1 cellular context compared by ENCODE assay signal in the genomic region with DNA sequence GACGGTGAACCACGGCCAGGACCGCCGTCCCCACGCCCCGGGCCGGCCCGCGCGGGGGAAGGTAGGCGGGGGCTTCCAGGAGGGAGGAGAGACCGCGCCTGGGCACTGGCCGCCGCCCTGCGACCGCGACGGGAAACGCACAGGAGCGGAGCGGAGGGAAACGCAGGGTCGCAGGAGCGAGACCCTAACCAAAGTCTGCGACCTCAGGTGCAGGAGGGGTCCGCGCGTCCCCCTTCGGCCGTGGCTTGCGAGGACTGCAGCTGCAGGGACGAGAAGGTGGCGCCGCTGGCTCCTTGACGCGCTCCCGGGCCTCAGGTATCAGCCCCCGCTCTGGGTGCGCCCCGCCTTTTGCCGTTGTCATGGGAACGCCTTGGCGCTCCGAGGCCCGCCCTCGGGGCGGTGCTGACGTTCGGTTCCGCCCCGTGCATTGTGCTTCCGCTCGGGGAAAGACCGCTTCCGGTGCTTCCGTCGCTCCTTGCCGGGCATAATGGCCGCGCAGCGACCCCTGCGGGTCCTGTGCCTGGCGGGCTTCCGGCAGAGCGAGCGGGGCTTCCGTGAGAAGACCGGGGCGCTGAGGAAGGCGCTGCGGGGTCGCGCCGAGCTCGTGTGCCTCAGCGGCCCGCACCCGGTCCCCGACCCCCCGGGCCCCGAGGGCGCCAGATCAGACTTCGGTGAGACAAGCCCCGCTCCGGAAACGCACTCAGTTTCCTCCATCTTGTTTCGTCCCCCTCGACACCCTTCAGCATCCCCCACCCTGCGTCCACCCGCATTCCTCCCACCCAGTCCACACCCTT.
TF ChIP-seq lines count a peak whose summit lies in the region.

TSS of gene OVCA2 (plus strand) at position 462 of the 794 bp plus-strand sequence. CDS start at position 488, 26 bp downstream.

TF ChIP-seq in K562, 482 proteins besides CTCF, POLR2A, EP300 and RAD21 (continued from another document and continues in another):
- TF ChIP-seq MIER1 (IDR thresholded peaks at IDR 0.05; ENCODE audit: low read depth) = no peak; the same call in 1 of the 2 replicates
- TF ChIP-seq ZSCAN32 (CRISPR knock-in tag; IDR thresholded peaks at IDR 0.05) = no peak
- no peak for TF ChIP-seq ZNF146 (CRISPR knock-in tag; IDR thresholded peaks at IDR 0.05; ENCODE audit: unreplicated experiment)
- peak; percentile 99 for TF ChIP-seq GABPA (tag; conservative IDR thresholded peaks at IDR 0.05; ENCODE audit: low read depth)
- TF ChIP-seq RBM34 (IDR thresholded peaks at IDR 0.05; ENCODE audit: borderline replicate concordance, insufficient read depth, low read length) = no peak
- TF ChIP-seq SIN3A (IDR thresholded peaks at IDR 0.05; ENCODE audit: borderline replicate concordance in 2 of 2, control insufficient read depth in 1 of 2, low read depth in 2 of 2, low read length in 2 of 2) = no peak
- TF ChIP-seq FOSL1 (tag; conservative IDR thresholded peaks at IDR 0.05) = 0 out of 2 replicates have a peak, but pooled peaks have one; percentile 20
- TF ChIP-seq CBX5 (IDR thresholded peaks at IDR 0.05; ENCODE audit: borderline replicate concordance, low read depth) = no peak
- no peak for TF ChIP-seq FOXK2 (conservative IDR thresholded peaks at IDR 0.05 in 1 of 2, IDR thresholded peaks at IDR 0.05 in 1 of 2; ENCODE audit: low read depth in 2 of 2)
- TF ChIP-seq, protein P1, sequence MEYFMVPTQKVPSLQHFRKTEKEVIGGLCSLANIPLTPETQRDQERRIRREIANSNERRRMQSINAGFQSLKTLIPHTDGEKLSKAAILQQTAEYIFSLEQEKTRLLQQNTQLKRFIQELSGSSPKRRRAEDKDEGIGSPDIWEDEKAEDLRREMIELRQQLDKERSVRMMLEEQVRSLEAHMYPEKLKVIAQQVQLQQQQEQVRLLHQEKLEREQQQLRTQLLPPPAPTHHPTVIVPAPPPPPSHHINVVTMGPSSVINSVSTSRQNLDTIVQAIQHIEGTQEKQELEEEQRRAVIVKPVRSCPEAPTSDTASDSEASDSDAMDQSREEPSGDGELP (CRISPR knock-in tag; IDR thresholded peaks at IDR 0.05; ENCODE audit: borderline replicate concordance) = peak; percentile 73
- TF ChIP-seq, protein P2, sequence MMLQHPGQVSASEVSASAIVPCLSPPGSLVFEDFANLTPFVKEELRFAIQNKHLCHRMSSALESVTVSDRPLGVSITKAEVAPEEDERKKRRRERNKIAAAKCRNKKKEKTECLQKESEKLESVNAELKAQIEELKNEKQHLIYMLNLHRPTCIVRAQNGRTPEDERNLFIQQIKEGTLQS (IDR thresholded peaks at IDR 0.05) = no peak
- TF ChIP-seq, protein P2 (CRISPR knock-in tag; conservative IDR thresholded peaks at IDR 0.05) = no peak
- no peak for TF ChIP-seq POLR3A (IDR thresholded peaks at IDR 0.05; ENCODE audit: borderline replicate concordance, extremely low read depth, insufficient read depth, insufficient read length)
- TF ChIP-seq SRSF1 (IDR thresholded peaks at IDR 0.05; ENCODE audit: low read depth, low read length) = 0 out of 2 replicates have a peak, but pooled peaks have one; percentile 66
- TF ChIP-seq SAFB (IDR thresholded peaks at IDR 0.05; ENCODE audit: borderline replicate concordance, low read depth, low read length) = peak; percentile 26; the same call in 1 of the 2 replicates
- TF ChIP-seq ZFP36 (IDR thresholded peaks at IDR 0.05; ENCODE audit: low read depth, low read length, partially characterized antibody) = no peak
- TF ChIP-seq SRF (CRISPR knock-in tag; IDR thresholded peaks at IDR 0.05) = peak in 1 of 2 experiments; percentile 59; a peak in 2 of 4 replicates
- peak; percentile 47 to 81; a peak in 2 of 4 replicates for TF ChIP-seq NONO (IDR thresholded peaks at IDR 0.05; ENCODE audit: low read depth in 2 of 2, low read length in 1 of 2)
- TF ChIP-seq HMGN3 (IDR thresholded peaks at IDR 0.05; ENCODE audit: borderline replicate concordance, extremely low read depth, insufficient read length, low read depth, low read length) = peak; percentile 71
- TF ChIP-seq, protein P3, sequence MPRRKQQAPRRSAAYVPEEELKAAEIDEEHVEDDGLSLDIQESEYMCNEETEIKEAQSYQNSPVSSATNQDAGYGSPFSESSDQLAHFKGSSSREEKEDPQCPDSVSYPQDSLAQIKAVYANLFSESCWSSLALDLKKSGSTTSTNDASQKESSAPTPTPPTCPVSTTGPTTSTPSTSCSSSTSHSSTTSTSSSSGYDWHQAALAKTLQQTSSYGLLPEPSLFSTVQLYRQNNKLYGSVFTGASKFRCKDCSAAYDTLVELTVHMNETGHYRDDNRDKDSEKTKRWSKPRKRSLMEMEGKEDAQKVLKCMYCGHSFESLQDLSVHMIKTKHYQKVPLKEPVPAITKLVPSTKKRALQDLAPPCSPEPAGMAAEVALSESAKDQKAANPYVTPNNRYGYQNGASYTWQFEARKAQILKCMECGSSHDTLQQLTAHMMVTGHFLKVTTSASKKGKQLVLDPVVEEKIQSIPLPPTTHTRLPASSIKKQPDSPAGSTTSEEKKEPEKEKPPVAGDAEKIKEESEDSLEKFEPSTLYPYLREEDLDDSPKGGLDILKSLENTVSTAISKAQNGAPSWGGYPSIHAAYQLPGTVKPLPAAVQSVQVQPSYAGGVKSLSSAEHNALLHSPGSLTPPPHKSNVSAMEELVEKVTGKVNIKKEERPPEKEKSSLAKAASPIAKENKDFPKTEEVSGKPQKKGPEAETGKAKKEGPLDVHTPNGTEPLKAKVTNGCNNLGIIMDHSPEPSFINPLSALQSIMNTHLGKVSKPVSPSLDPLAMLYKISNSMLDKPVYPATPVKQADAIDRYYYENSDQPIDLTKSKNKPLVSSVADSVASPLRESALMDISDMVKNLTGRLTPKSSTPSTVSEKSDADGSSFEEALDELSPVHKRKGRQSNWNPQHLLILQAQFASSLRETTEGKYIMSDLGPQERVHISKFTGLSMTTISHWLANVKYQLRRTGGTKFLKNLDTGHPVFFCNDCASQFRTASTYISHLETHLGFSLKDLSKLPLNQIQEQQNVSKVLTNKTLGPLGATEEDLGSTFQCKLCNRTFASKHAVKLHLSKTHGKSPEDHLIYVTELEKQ (CRISPR knock-in tag; IDR thresholded peaks at IDR 0.05) = no peak
- TF ChIP-seq TRIM28 (IDR thresholded peaks at IDR 0.05) = no peak
- peak; percentile 46 for TF ChIP-seq ZFX (CRISPR knock-in tag; IDR thresholded peaks at IDR 0.05)
- no peak for TF ChIP-seq SMARCA5 (IDR thresholded peaks at IDR 0.05)
- TF ChIP-seq MED1 (CRISPR knock-in tag; IDR thresholded peaks at IDR 0.05; ENCODE audit: borderline replicate concordance) = no peak
- TF ChIP-seq ZC3H11A (IDR thresholded peaks at IDR 0.05; ENCODE audit: low read depth, low read length) = no peak
- TF ChIP-seq SRSF9 (IDR thresholded peaks at IDR 0.05; ENCODE audit: borderline replicate concordance, low read depth, low read length) = no peak
- no peak for TF ChIP-seq MTA1 (IDR thresholded peaks at IDR 0.05; ENCODE audit: borderline replicate concordance)
- peak; percentile 43 to 64; a peak in 3 of 4 replicates for TF ChIP-seq NRF1 (conservative IDR thresholded peaks at IDR 0.05 in 1 of 2, IDR thresholded peaks at IDR 0.05 in 1 of 2)
- no peak for TF ChIP-seq TARDBP (IDR thresholded peaks at IDR 0.05)
- TF ChIP-seq ZNF134 (CRISPR knock-in tag; conservative IDR thresholded peaks at IDR 0.05) = no peak
- TF ChIP-seq ZNF655 (CRISPR knock-in tag; IDR thresholded peaks at IDR 0.05) = no peak
- TF ChIP-seq U2AF2 (optimal IDR thresholded peaks at IDR 0.05; ENCODE audit: low read depth, low read length) = no peak
- TF ChIP-seq, protein P4, sequence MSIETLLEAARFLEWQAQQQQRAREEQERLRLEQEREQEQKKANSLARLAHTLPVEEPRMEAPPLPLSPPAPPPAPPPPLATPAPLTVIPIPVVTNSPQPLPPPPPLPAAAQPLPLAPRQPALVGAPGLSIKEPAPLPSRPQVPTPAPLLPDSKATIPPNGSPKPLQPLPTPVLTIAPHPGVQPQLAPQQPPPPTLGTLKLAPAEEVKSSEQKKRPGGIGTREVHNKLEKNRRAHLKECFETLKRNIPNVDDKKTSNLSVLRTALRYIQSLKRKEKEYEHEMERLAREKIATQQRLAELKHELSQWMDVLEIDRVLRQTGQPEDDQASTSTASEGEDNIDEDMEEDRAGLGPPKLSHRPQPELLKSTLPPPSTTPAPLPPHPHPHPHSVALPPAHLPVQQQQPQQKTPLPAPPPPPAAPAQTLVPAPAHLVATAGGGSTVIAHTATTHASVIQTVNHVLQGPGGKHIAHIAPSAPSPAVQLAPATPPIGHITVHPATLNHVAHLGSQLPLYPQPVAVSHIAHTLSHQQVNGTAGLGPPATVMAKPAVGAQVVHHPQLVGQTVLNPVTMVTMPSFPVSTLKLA (conservative IDR thresholded peaks at IDR 0.05) = peak; percentile 49 to 74
- TF ChIP-seq POLR2G (IDR thresholded peaks at IDR 0.05; ENCODE audit: low read depth, low read length) = peak; percentile 94
- no peak for TF ChIP-seq TCF7 (IDR thresholded peaks at IDR 0.05; ENCODE audit: borderline replicate concordance)
- TF ChIP-seq, protein P5, sequence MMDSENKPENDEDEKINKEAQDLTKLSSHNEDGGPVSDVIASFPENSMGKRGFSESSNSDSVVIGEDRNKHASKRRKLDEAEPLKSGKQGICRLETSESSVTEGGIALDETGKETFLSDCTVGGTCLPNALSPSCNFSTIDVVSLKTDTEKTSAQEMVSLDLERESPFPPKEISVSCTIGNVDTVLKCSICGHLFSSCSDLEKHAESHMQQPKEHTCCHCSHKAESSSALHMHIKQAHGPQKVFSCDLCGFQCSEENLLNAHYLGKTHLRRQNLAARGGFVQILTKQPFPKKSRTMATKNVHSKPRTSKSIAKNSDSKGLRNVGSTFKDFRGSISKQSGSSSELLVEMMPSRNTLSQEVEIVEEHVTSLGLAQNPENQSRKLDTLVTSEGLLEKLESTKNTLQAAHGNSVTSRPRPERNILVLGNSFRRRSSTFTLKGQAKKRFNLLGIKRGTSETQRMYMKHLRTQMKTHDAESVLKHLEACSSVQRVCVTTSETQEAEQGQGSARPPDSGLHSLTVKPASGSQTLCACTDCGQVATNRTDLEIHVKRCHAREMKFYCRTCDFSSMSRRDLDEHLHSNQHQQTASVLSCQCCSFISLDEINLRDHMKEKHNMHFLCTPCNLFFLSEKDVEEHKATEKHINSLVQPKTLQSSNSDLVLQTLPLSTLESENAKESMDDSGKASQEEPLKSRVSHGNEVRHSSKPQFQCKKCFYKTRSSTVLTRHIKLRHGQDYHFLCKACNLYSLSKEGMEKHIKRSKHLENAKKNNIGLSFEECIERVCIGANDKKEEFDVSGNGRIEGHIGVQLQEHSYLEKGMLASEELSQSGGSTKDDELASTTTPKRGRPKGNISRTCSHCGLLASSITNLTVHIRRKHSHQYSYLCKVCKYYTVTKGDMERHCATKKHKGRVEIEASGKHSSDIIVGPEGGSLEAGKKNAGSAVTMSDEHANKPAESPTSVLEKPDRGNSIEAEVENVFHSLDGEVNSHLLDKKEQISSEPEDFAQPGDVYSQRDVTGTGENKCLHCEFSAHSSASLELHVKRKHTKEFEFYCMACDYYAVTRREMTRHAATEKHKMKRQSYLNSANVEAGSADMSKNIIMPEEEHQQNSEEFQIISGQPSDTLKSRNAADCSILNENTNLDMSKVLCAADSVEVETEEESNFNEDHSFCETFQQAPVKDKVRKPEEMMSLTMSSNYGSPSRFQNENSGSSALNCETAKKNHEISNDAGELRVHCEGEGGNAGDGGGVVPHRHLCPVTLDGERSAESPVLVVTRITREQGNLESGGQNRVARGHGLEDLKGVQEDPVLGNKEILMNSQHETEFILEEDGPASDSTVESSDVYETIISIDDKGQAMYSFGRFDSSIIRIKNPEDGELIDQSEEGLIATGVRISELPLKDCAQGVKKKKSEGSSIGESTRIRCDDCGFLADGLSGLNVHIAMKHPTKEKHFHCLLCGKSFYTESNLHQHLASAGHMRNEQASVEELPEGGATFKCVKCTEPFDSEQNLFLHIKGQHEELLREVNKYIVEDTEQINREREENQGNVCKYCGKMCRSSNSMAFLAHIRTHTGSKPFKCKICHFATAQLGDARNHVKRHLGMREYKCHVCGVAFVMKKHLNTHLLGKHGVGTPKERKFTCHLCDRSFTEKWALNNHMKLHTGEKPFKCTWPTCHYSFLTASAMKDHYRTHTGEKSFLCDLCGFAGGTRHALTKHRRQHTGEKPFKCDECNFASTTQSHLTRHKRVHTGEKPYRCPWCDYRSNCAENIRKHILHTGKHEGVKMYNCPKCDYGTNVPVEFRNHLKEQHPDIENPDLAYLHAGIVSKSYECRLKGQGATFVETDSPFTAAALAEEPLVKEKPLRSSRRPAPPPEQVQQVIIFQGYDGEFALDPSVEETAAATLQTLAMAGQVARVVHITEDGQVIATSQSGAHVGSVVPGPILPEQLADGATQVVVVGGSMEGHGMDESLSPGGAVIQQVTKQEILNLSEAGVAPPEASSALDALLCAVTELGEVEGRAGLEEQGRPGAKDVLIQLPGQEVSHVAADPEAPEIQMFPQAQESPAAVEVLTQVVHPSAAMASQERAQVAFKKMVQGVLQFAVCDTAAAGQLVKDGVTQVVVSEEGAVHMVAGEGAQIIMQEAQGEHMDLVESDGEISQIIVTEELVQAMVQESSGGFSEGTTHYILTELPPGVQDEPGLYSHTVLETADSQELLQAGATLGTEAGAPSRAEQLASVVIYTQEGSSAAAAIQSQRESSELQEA (IDR thresholded peaks at IDR 0.05; ENCODE audit: low read depth) = no peak
- no peak for TF ChIP-seq RBM15 (IDR thresholded peaks at IDR 0.05; ENCODE audit: insufficient read depth, low read length)
- no peak for TF ChIP-seq SMAD2 (IDR thresholded peaks at IDR 0.05; ENCODE audit: low read depth, low read length)
- no peak for TF ChIP-seq CHCHD3 (CRISPR knock-in tag; IDR thresholded peaks at IDR 0.05)
- TF ChIP-seq SNIP1 (IDR thresholded peaks at IDR 0.05; ENCODE audit: low read depth) = no peak
- no peak for TF ChIP-seq TAF15 (IDR thresholded peaks at IDR 0.05; ENCODE audit: low read depth, low read length)
- no peak for TF ChIP-seq HEY1 (CRISPR knock-in tag; IDR thresholded peaks at IDR 0.05; ENCODE audit: borderline replicate concordance)
- TF ChIP-seq MYNN (IDR thresholded peaks at IDR 0.05) = no peak
- no peak for TF ChIP-seq MYNN (CRISPR knock-in tag; IDR thresholded peaks at IDR 0.05)
